Comparison of ENCODE assay signal across 16 cellular contexts in the genomic region with DNA sequence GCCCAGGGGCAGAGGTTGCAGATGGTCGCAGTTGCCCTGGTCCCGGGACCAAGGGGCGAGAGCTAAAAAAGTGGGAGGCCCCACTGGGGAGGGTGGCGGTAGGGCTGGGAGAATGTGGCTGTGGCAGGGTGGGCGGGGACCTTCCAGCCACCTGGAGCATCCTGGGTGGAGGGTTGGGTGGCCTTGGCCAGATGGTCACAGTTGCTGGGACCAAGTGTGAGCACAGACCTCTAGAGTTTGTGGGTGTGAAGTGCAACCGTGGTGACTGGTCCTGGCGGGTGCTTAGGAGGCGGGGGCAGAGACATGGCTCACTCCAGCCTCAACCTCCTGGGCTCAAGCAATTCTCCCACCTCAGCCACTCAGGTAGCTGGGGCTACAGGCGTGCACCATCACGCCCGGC. TPM values are rescaled to one million over a fixed set of nuclear protein-coding genes. Genes with fewer than 3 reads are reported as not detected.
DNase-seq lines count a peak whose midpoint lies in the region; ATAC-seq and TF ChIP-seq lines count a peak whose summit lies in the region.
"Had no signal": no experiment of that assay in that cellular context is flagged by ENCODE, and none has a peak within 500 bp of the region (broad histone marks: within the 10 kb centered on the region; RNA-seq: fewer than 3 reads in every experiment).

No MANE protein-coding gene starts in this region.

- no peak for TF ChIP-seq CTCF in CD4-positive, alpha-beta T cell (IDR thresholded peaks at IDR 0.05)

- intact Hi-C loops in activated naive CD4-positive, alpha-beta T cell treated with anti-CD3 and anti-CD28 coated beads for 36 hours (cut with micrococcal nuclease), result loop anchor here (2.0 to 10.0 kb wide), 4 partner anchors 342 to 976 kb away; a partner anchor contains a TSS
- intact Hi-C loops in CD4-positive, alpha-beta T cell (cut with DNase I, micrococcal nuclease), result loop anchor here in 1 of 2 experiments (1.0 kb wide), 1 partner anchor 33 kb away; no protein-coding TSS in a partner anchor

- H3K36me3 Mint-ChIP-seq in activated naive CD4-positive, alpha-beta T cell treated with anti-CD3 and anti-CD28 coated beads, Interleukin-2, amount 50 U/mL, for 24 hours, result no peaks in the 10 kb centered on the region
- H3K36me3 Mint-ChIP-seq in activated naive CD4-positive, alpha-beta T cell treated with anti-CD3 and anti-CD28 coated beads for 36 hours (ENCODE audit: low read depth), result peaks cover 6% of the 10 kb centered on the region
- no peaks in the 10 kb centered on the region for H3K36me3 Mint-ChIP-seq in activated naive CD8-positive, alpha-beta T cell treated with anti-CD3 and anti-CD28 coated beads, Interleukin-2, amount 10 ng/mL, durations not matched to agents 7 days and 5 days
- no peaks in the 10 kb centered on the region for H3K36me3 Mint-ChIP-seq in CD4-positive, alpha-beta T cell (ENCODE audit: low read depth)

- ATAC-seq in activated naive CD8-positive, alpha-beta T cell treated with anti-CD3 and anti-CD28 coated beads, Interleukin-2, amount 10 ng/mL, durations not matched to agents 7 days and 5 days (ENCODE audit: low read depth), result no peak
- ATAC-seq in CD4-positive, alpha-beta T cell (ENCODE audit: poor library complexity), result no peak
- ATAC-seq: naive thymus-derived CD4-positive, alpha-beta T cell; psoas muscle had no signal

- peaks cover 24% of the 10 kb centered on the region for H3K4me1 Mint-ChIP-seq in activated naive CD4-positive, alpha-beta T cell treated with anti-CD3 and anti-CD28 coated beads, Interleukin-2, amount 50 U/mL, for 24 hours
- H3K4me1 Mint-ChIP-seq in activated naive CD4-positive, alpha-beta T cell treated with anti-CD3 and anti-CD28 coated beads for 36 hours (ENCODE audit: low read depth), result peaks cover 43% of the 10 kb centered on the region
- H3K4me1 Mint-ChIP-seq in activated naive CD8-positive, alpha-beta T cell treated with anti-CD3 and anti-CD28 coated beads, Interleukin-2, amount 10 ng/mL, durations not matched to agents 7 days and 5 days, result peaks cover 29% of the 10 kb centered on the region
- H3K4me1 Mint-ChIP-seq in CD4-positive, alpha-beta T cell (ENCODE audit: low read depth), result peaks cover 18% of the 10 kb centered on the region

- POLR2A ChIA-PET in activated naive CD8-positive, alpha-beta T cell treated with anti-CD3 and anti-CD28 coated beads, Interleukin-2, amount 10 ng/mL, durations not matched to agents 7 days and 5 days (lab: Charles Lee), result interaction anchor here (1.5 to 4.5 kb wide), 6 partner anchors 11 to 116 kb away, joined by 5 to 29 read pairs (median 8); a partner anchor contains a TSS
- POLR2A ChIA-PET in CD4-positive, alpha-beta T cell (lab: Charles Lee), result interaction anchor here (1.8 kb wide), 1 partner anchor 36 kb away, joined by 4 read pairs; no protein-coding TSS in a partner anchor

- peak overlapping the region; percentile 88 for H3K27ac Mint-ChIP-seq in activated naive CD4-positive, alpha-beta T cell treated with anti-CD3 and anti-CD28 coated beads, Interleukin-2, amount 50 U/mL, for 24 hours
- no peak overlapping the region for H3K27ac Mint-ChIP-seq in activated naive CD4-positive, alpha-beta T cell treated with anti-CD3 and anti-CD28 coated beads for 36 hours
- peak overlapping the region; percentile 96 for H3K27ac Mint-ChIP-seq in activated naive CD8-positive, alpha-beta T cell treated with anti-CD3 and anti-CD28 coated beads, Interleukin-2, amount 10 ng/mL, durations not matched to agents 7 days and 5 days
- no peak overlapping the region for H3K27ac Mint-ChIP-seq in CD4-positive, alpha-beta T cell

- peak overlapping the region; percentile 11 for H3K4me3 Mint-ChIP-seq in activated naive CD4-positive, alpha-beta T cell treated with anti-CD3 and anti-CD28 coated beads, Interleukin-2, amount 50 U/mL, for 24 hours
- H3K4me3 Mint-ChIP-seq in activated naive CD4-positive, alpha-beta T cell treated with anti-CD3 and anti-CD28 coated beads for 36 hours, result no peak overlapping the region
- H3K4me3 Mint-ChIP-seq in activated naive CD8-positive, alpha-beta T cell treated with anti-CD3 and anti-CD28 coated beads, Interleukin-2, amount 10 ng/mL, durations not matched to agents 7 days and 5 days, result no peak overlapping the region
- no peak overlapping the region for H3K4me3 Mint-ChIP-seq in CD4-positive, alpha-beta T cell

- H3K27me3 ChIP-seq in CD4-positive, alpha-beta T cell (ENCODE audit: control insufficient read depth, insufficient read depth, low read length), result no peaks in the 10 kb centered on the region
- H3K27me3 ChIP-seq: hepatocyte, thyroid gland had no signal

- no peaks in the 10 kb centered on the region for H3K9me3 ChIP-seq in CD4-positive, alpha-beta T cell (ENCODE audit: control insufficient read depth, low read length)
- H3K9me3 ChIP-seq: psoas muscle, thyroid gland had no signal

- H3K9me3 Mint-ChIP-seq in activated naive CD4-positive, alpha-beta T cell treated with anti-CD3 and anti-CD28 coated beads, Interleukin-2, amount 50 U/mL, for 24 hours, result no peaks in the 10 kb centered on the region
- H3K9me3 Mint-ChIP-seq in activated naive CD4-positive, alpha-beta T cell treated with anti-CD3 and anti-CD28 coated beads for 36 hours, result no peaks in the 10 kb centered on the region
- H3K9me3 Mint-ChIP-seq in activated naive CD8-positive, alpha-beta T cell treated with anti-CD3 and anti-CD28 coated beads, Interleukin-2, amount 10 ng/mL, durations not matched to agents 7 days and 5 days, result no peaks in the 10 kb centered on the region
- no peaks in the 10 kb centered on the region for H3K9me3 Mint-ChIP-seq in CD4-positive, alpha-beta T cell
- H3K9me3 Mint-ChIP-seq: naive thymus-derived CD4-positive, alpha-beta T cell had no signal

- CTCF ChIA-PET in activated naive CD4-positive, alpha-beta T cell treated with anti-CD3 and anti-CD28 coated beads for 36 hours (lab: Charles Lee), result interaction anchor here (0.7 to 1.2 kb wide), 2 partner anchors 12 to 149 kb away, joined by 3 read pairs; no protein-coding TSS in a partner anchor
- CTCF ChIA-PET in CD4-positive, alpha-beta T cell (lab: Charles Lee), result interaction anchor here (1.8 to 3.4 kb wide), 2 partner anchors 38 to 155 kb away, joined by 4 to 18 read pairs; a partner anchor contains a TSS

- H3K27ac ChIP-seq in CD4-positive, alpha-beta T cell (ENCODE audit: low read depth, low read length), result no peak overlapping the region
- H3K27ac ChIP-seq: psoas muscle, thyroid gland had no signal

- H3K27me3 Mint-ChIP-seq in activated naive CD4-positive, alpha-beta T cell treated with anti-CD3 and anti-CD28 coated beads, Interleukin-2, amount 50 U/mL, for 24 hours, result no peaks in the 10 kb centered on the region
- no peaks in the 10 kb centered on the region for H3K27me3 Mint-ChIP-seq in activated naive CD4-positive, alpha-beta T cell treated with anti-CD3 and anti-CD28 coated beads for 36 hours (ENCODE audit: low read depth)
- no peaks in the 10 kb centered on the region for H3K27me3 Mint-ChIP-seq in activated naive CD8-positive, alpha-beta T cell treated with anti-CD3 and anti-CD28 coated beads, Interleukin-2, amount 10 ng/mL, durations not matched to agents 7 days and 5 days
- no peaks in the 10 kb centered on the region for H3K27me3 Mint-ChIP-seq in CD4-positive, alpha-beta T cell
- H3K27me3 Mint-ChIP-seq: naive thymus-derived CD4-positive, alpha-beta T cell had no signal

- no peak for DNase-seq in activated naive CD4-positive, alpha-beta T cell treated with anti-CD3 and anti-CD28 coated beads for 36 hours
- peak; percentile 32 to 71 for DNase-seq in NCI-H524 (lab: John Stamatoyannopoulos, UW)
- DNase-seq in activated naive CD8-positive, alpha-beta T cell treated with anti-CD3 and anti-CD28 coated beads, Interleukin-2, amount 10 ng/mL, durations not matched to agents 7 days and 5 days, result no peak
- no peak for DNase-seq in CD4-positive, alpha-beta T cell
- no peak for DNase-seq in putamen (ENCODE audit: low spot score)
- no peak for DNase-seq in T-helper 9 cell
- no peak for DNase-seq in activated CD4-positive, CD25-positive, alpha-beta regulatory T cell (lab: John Stamatoyannopoulos, UW)
- DNase-seq: COR-L47; kidney; naive thymus-derived CD4-positive, alpha-beta T cell; NCI-H2029; NCI-H510A treated with DMSO at 0.1 percent for 48 hours; psoas muscle; thyroid gland had no signal

RNA-seq across cellular contexts. Expression of a gene that starts 5.7 kb away (rescaled TPM):
- total RNA-seq in activated naive CD4-positive, alpha-beta T cell treated with anti-CD3 and anti-CD28 coated beads for 36 hours, result 10 to 100 TPM; 39.7 to 41.8 TPM
- 10 to 100 TPM; 44.0 to 52.1 TPM for total RNA-seq in activated naive CD8-positive, alpha-beta T cell treated with anti-CD3 and anti-CD28 coated beads, Interleukin-2, amount 10 ng/mL, durations not matched to agents 7 days and 5 days
- total RNA-seq in CD4-positive, alpha-beta T cell, result 10 to 100 TPM; 10.6 to 11.6 TPM

RNA-seq across cellular contexts. Expression of a gene that starts 14.5 kb away (rescaled TPM):
- 100 to 1,000 TPM; 259 to 288 TPM for total RNA-seq in activated naive CD4-positive, alpha-beta T cell treated with anti-CD3 and anti-CD28 coated beads for 36 hours
- total RNA-seq in activated naive CD8-positive, alpha-beta T cell treated with anti-CD3 and anti-CD28 coated beads, Interleukin-2, amount 10 ng/mL, durations not matched to agents 7 days and 5 days, result 100 to 1,000 TPM; 289 to 297 TPM
- total RNA-seq in CD4-positive, alpha-beta T cell, result 100 to 1,000 TPM; 215 to 220 TPM

RNA-seq across cellular contexts. Expression of a gene that starts 28.5 kb away (rescaled TPM):
- total RNA-seq in activated naive CD4-positive, alpha-beta T cell treated with anti-CD3 and anti-CD28 coated beads for 36 hours, result 10 to 100 TPM; 15.9 to 16.1 TPM
- total RNA-seq in activated naive CD8-positive, alpha-beta T cell treated with anti-CD3 and anti-CD28 coated beads, Interleukin-2, amount 10 ng/mL, durations not matched to agents 7 days and 5 days, result 10 to 100 TPM; 16.6 to 18.0 TPM
- 1 to 10 TPM; 2.2 to 3.4 TPM for total RNA-seq in CD4-positive, alpha-beta T cell

RNA-seq across cellular contexts. Expression of a gene that starts 31.4 kb away (rescaled TPM):
- total RNA-seq in activated naive CD4-positive, alpha-beta T cell treated with anti-CD3 and anti-CD28 coated beads for 36 hours, result 100 to 1,000 TPM; 110 to 116 TPM
- total RNA-seq in activated naive CD8-positive, alpha-beta T cell treated with anti-CD3 and anti-CD28 coated beads, Interleukin-2, amount 10 ng/mL, durations not matched to agents 7 days and 5 days, result 10 to 100 TPM; 80.5 to 89.0 TPM
- 10 to 100 TPM; 13.6 to 17.8 TPM for total RNA-seq in CD4-positive, alpha-beta T cell

RNA-seq across cellular contexts. Expression of a gene that starts 38.4 kb away (rescaled TPM):
- 1 to 10 TPM; 1.7 to 2.0 TPM for total RNA-seq in activated naive CD4-positive, alpha-beta T cell treated with anti-CD3 and anti-CD28 coated beads for 36 hours
- total RNA-seq in activated naive CD8-positive, alpha-beta T cell treated with anti-CD3 and anti-CD28 coated beads, Interleukin-2, amount 10 ng/mL, durations not matched to agents 7 days and 5 days, result 1 to 10 TPM; 6.6 to 6.7 TPM
- total RNA-seq in CD4-positive, alpha-beta T cell, result 1 to 10 TPM; 1.1 to 1.2 TPM

Comparison
In these comparisons a context has a peak if more than half of its experiments do, and no peak if none do; other contexts are left out.
1. H3K27ac Mint-ChIP-seq: peak in activated naive CD4-positive, alpha-beta T cell treated with anti-CD3 and anti-CD28 coated beads, Interleukin-2, amount 50 U/mL, for 24 hours (single experiment) and activated naive CD8-positive, alpha-beta T cell treated with anti-CD3 and anti-CD28 coated beads, Interleukin-2, amount 10 ng/mL, durations not matched to agents 7 days and 5 days (single experiment); none in activated naive CD4-positive, alpha-beta T cell treated with anti-CD3 and anti-CD28 coated beads for 36 hours (single experiment) and CD4-positive, alpha-beta T cell (single experiment).
2. DNase-seq: peak in NCI-H524 (2 of 2); none in activated naive CD4-positive, alpha-beta T cell treated with anti-CD3 and anti-CD28 coated beads for 36 hours (single experiment), activated naive CD8-positive, alpha-beta T cell treated with anti-CD3 and anti-CD28 coated beads, Interleukin-2, amount 10 ng/mL, durations not matched to agents 7 days and 5 days (single experiment), CD4-positive, alpha-beta T cell (0 of 10), putamen (single experiment), T-helper 9 cell (single experiment) and activated CD4-positive, CD25-positive, alpha-beta regulatory T cell (0 of 4).